In genomic region chr20:25496165-25496967, GRCh38 we compare ENCODE assay signal across 17 cellular contexts.
DNase-seq lines count a peak whose midpoint lies in the region; ATAC-seq and TF ChIP-seq lines count a peak whose summit lies in the region.
"Had no signal": no experiment of that assay in that cellular context is flagged by ENCODE, and none has a peak within 500 bp of the region (broad histone marks: within the 10 kb centered on the region; RNA-seq: fewer than 3 reads in every experiment).

No MANE protein-coding gene starts in this region.

- TF ChIP-seq POLR2A in right lobe of liver (IDR thresholded peaks at IDR 0.05): no peak

- H3K27ac ChIP-seq in right atrium auricular region (no peak overlapping the region), VCaP (peak overlapping the region; percentile 70), right lobe of liver (peak overlapping the region in 1 of 3 donors; percentile 37)
- H3K27ac ChIP-seq: A549, KMS-11 had no signal

- H3K9me3 ChIP-seq in right atrium auricular region: no peaks in the 10 kb centered on the region
- H3K9me3 ChIP-seq in right lobe of liver: no peaks in the 10 kb centered on the region
- H3K9me3 ChIP-seq: A549 had no signal

- intact Hi-C loops in Right ventricle myocardium inferior (cut with DNase I): no loop called here
- intact Hi-C loops in right lobe of liver (cut with DNase I): loop anchor here in 1 of 2 donors (10.0 kb wide), 2 partner anchors 72 to 78 kb away; no protein-coding TSS in a partner anchor

- WGBS in right lobe of liver (ENCODE audit: insufficient coverage, low coverage, low lambda C conversion rate, missing lambda C conversion rate): 50% methylated on average over 4 of the region's 14 CpGs

- no peaks in the 10 kb centered on the region for H3K36me3 Mint-ChIP-seq in stimulated activated naive B cell treated with anti-CD40 and anti-IgM and Interleukin-4, amounts not matched to agents 10 μg/mL and 1 μg/mL and 100 μg/mL, for 72 hours
- H3K36me3 Mint-ChIP-seq: CD14-positive monocyte had no signal

- H3K4me3 Mint-ChIP-seq in stimulated activated naive B cell treated with anti-CD40 and anti-IgM and Interleukin-4, amounts not matched to agents 10 μg/mL and 1 μg/mL and 100 μg/mL, for 72 hours: no peak overlapping the region
- H3K4me3 Mint-ChIP-seq: CD14-positive monocyte had no signal

- no peak overlapping the region for H3K27ac Mint-ChIP-seq in stimulated activated naive B cell treated with anti-CD40 and anti-IgM and Interleukin-4, amounts not matched to agents 10 μg/mL and 1 μg/mL and 100 μg/mL, for 72 hours

- H3K9me3 Mint-ChIP-seq in stimulated activated naive B cell treated with anti-CD40 and anti-IgM and Interleukin-4, amounts not matched to agents 10 μg/mL and 1 μg/mL and 100 μg/mL, for 72 hours: no peaks in the 10 kb centered on the region
- H3K9me3 Mint-ChIP-seq: CD14-positive monocyte had no signal

- no peak for TF ChIP-seq CTCF in right atrium auricular region (IDR thresholded peaks at IDR 0.05)
- TF ChIP-seq CTCF in VCaP (conservative IDR thresholded peaks at IDR 0.05): no peak
- no peak for TF ChIP-seq CTCF in right lobe of liver (IDR thresholded peaks at IDR 0.05)

- H3K27me3 ChIP-seq in right atrium auricular region: no peaks in the 10 kb centered on the region
- no peaks in the 10 kb centered on the region for H3K27me3 ChIP-seq in right lobe of liver

- H3K4me3 ChIP-seq in right atrium auricular region: no peak overlapping the region
- no peak overlapping the region for H3K4me3 ChIP-seq in right lobe of liver
- H3K4me3 ChIP-seq: A549 had no signal

- H3K36me3 ChIP-seq in right atrium auricular region (no peaks in the 10 kb centered on the region), right lobe of liver (no peaks in the 10 kb centered on the region)

- peak; percentile 15 for DNase-seq in Right ventricle myocardium inferior (ENCODE audit: missing footprints)
- no peak for DNase-seq in right atrium auricular region (ENCODE audit: low spot score)
- peak; percentile 57 to 83 (median 71) for DNase-seq in right lobe of liver
- no peak for DNase-seq in SIG-M5 treated with dmso at 0.1 percent for 504 hours (lab: John Stamatoyannopoulos, UW; ENCODE audit: unreplicated experiment)
- DNase-seq in inferior parietal cortex (ENCODE audit: extremely low spot score): no peak
- no peak for DNase-seq in stimulated activated naive B cell treated with anti-CD40 and anti-IgM and Interleukin-4, amounts not matched to agents 10 μg/mL and 1 μg/mL and 100 μg/mL, for 72 hours
- no peak for DNase-seq in medulla oblongata (ENCODE audit: extremely low spot score)
- DNase-seq: NCI-H1048, NCI-H1436 treated with DMSO at 0.1 percent for 48 hours, NCI-H2029 treated with DMSO at 0.1 percent for 48 hours, NCI-H2171 treated with DMSO at 0.1 percent for 48 hours, NCI-H748 treated with DMSO at 0.1 percent for 48 hours, OCI-M1 had no signal

- no peaks in the 10 kb centered on the region for H3K4me1 Mint-ChIP-seq in stimulated activated naive B cell treated with anti-CD40 and anti-IgM and Interleukin-4, amounts not matched to agents 10 μg/mL and 1 μg/mL and 100 μg/mL, for 72 hours
- H3K4me1 Mint-ChIP-seq: CD14-positive monocyte had no signal

- ATAC-seq in Right ventricle myocardium inferior: no peak
- ATAC-seq in right lobe of liver: peak; percentile 65 to 88 (median 83)
- ATAC-seq in stimulated activated naive B cell treated with anti-CD40 and anti-IgM and Interleukin-4, amounts not matched to agents 10 μg/mL and 1 μg/mL and 100 μg/mL, for 72 hours (replicated peaks): no peak

- H3K27me3 Mint-ChIP-seq in stimulated activated naive B cell treated with anti-CD40 and anti-IgM and Interleukin-4, amounts not matched to agents 10 μg/mL and 1 μg/mL and 100 μg/mL, for 72 hours: peaks cover 0 to 3% of the 10 kb centered on the region in 2 donors

- no peaks in the 10 kb centered on the region for H3K4me1 ChIP-seq in right atrium auricular region
- H3K4me1 ChIP-seq in right lobe of liver: peaks cover 0 to 7% (median 0%) of the 10 kb centered on the region in 4 donors
- H3K4me1 ChIP-seq: A549 had no signal

Comparison
In these comparisons a context has a peak if more than half of its experiments do, and no peak if none do; other contexts are left out.
1. DNase-seq: peak in Right ventricle myocardium inferior (single experiment) and right lobe of liver (3 of 3); none in right atrium auricular region (single experiment), SIG-M5 treated with dmso at 0.1 percent for 504 hours (single experiment), inferior parietal cortex (single experiment), stimulated activated naive B cell treated with anti-CD40 and anti-IgM and Interleukin-4, amounts not matched to agents 10 μg/mL and 1 μg/mL and 100 μg/mL, for 72 hours (single experiment) and medulla oblongata (single experiment).
2. ATAC-seq: peak in right lobe of liver (4 of 4); none in Right ventricle myocardium inferior (single experiment) and stimulated activated naive B cell treated with anti-CD40 and anti-IgM and Interleukin-4, amounts not matched to agents 10 μg/mL and 1 μg/mL and 100 μg/mL, for 72 hours (0 of 2).